1 cellular context compared by ENCODE assay signal in genomic region chr12:130017571-130018449, GRCh38.
TF ChIP-seq lines count a peak whose summit lies in the region.

No MANE protein-coding gene starts in this region.

TF ChIP-seq in SK-N-SH treated with all-trans-retinoic acid at 6 μM for 48 hours, 23 proteins besides CTCF, POLR2A, EP300 and RAD21 (continued from another document):
- TF ChIP-seq TSHZ2 (CRISPR knock-in tag; IDR thresholded peaks at IDR 0.05) = no peak
